29 cellular contexts compared by ENCODE assay signal in the genomic region with DNA sequence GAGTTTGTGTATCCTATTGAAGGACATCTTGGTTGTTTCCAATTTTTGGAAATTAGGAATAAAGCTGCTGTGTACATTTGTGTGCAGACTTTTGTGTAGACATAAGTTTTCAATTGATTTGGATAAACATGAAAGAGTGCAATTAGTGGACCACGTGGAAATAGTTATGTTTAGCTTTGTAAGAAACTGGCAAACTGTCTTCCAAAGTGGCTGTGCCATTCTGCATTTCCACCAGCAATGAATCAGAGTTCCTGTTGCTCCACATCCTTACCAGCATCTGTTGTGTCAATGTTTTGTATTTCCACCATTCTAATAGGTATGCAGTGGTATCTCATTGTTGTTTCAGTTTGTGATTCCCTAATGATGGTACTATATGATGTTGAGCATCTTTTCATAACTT. TPM values are rescaled to one million over a fixed set of nuclear protein-coding genes. Genes with fewer than 3 reads are reported as not detected.
"Had no signal": no experiment of that assay in that cellular context is flagged by ENCODE, and none has a peak within 500 bp of the region (broad histone marks: within the 10 kb centered on the region; RNA-seq: fewer than 3 reads in every experiment).

No MANE protein-coding gene starts in this region.

- H3K4me1 ChIP-seq: colonic mucosa, esophagus muscularis mucosa, gastrocnemius medialis, heart right ventricle, left lung, lower lobe of right lung had no signal

- H3K27me3 ChIP-seq: colonic mucosa, esophagus muscularis mucosa, gastrocnemius medialis, left lung had no signal

- FAIRE-seq: islet of Langerhans, keratinocyte had no signal

- H3K4me3 ChIP-seq: colonic mucosa, esophagus muscularis mucosa, gastrocnemius medialis, heart right ventricle, left lung, lower lobe of right lung, mucosa of descending colon had no signal

- H3K9me3 ChIP-seq: colonic mucosa, esophagus muscularis mucosa, gastrocnemius medialis, heart right ventricle, left lung, lower lobe of right lung, mucosa of descending colon had no signal

- ATAC-seq: effector memory CD8-positive, alpha-beta T cell; gastrocnemius medialis; heart right ventricle; left cardiac atrium; left lung; left ventricle myocardium superior; lower lobe of right lung; mucosa of descending colon; naive thymus-derived CD8-positive, alpha-beta T cell had no signal

- H3K27ac ChIP-seq: colonic mucosa, esophagus muscularis mucosa, gastrocnemius medialis, heart right ventricle, left lung, lower lobe of right lung had no signal

- DNase-seq: colonic mucosa; cortex of kidney; effector CD8-positive, alpha-beta T cell; effector memory CD8-positive, alpha-beta T cell; endodermal cell; foreskin melanocyte; gastrocnemius medialis; glutamatergic neuron; head of caudate nucleus; heart right ventricle; hippocampal formation; left cardiac atrium; left lung; left ventricle myocardium superior; lower lobe of right lung; mesenchymal stem cell; mucosa of descending colon; naive B cell; naive thymus-derived CD8-positive, alpha-beta T cell had no signal

- H3K36me3 ChIP-seq: colonic mucosa, esophagus muscularis mucosa, gastrocnemius medialis, heart right ventricle, left lung, lower lobe of right lung had no signal

RNA-seq across cellular contexts. Expression of a gene that starts 59.2 kb away (rescaled TPM):
- total RNA-seq: dermis microvascular lymphatic vessel endothelial cell, endodermal cell, epithelial cell of proximal tubule, fibroblast of lung, fibroblast of villous mesenchyme, glomerular endothelial cell, lung microvascular endothelial cell, mesothelial cell of epicardium had no signal
- polyA plus RNA-seq: naive thymus-derived CD8-positive, alpha-beta T cell had no signal
